In the genomic region with DNA sequence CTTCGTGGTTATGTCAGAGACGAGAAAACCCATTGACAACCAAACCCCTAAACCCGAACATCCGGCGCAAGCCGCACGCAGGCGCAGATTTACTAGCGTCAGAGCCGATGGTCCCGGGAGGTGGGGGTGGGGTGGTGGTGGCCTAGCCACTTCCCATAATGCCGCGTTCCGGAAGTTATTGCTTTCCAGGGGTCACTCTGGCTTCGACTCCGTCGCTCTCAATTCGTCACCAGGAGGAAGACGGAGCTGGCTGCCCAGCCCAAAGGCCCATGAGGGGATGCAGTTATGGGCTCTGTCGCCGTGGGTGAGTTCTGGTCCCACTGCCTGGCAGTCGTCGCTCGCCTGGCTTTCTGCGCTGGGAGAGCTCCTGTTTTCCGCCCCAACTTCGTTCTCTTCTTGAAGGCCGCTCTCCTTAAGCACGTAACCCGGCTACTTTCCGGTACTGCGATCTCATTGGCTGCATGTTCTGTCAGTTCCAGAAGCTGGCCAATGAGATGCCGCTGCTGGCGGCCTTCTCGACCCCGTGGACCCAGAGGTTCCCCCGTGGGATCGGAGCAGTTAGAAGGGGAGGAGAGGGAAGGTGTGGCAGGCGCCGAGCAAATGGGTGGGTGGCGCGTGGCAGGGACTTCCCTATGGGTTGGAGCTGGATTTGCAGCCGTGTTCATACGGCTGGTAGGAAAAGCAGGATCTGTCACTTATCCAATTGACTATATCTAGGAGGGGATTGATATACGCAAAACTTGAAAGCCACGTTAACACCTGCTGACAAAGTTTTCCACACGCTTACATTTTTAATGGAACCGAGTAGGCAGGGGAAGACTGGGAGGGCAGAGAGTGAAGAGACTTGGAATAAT, we compare ENCODE assay signal across 8 cellular contexts. TPM values are rescaled to one million over a fixed set of nuclear protein-coding genes. Genes with fewer than 3 reads are reported as not detected.
DNase-seq lines count a peak whose midpoint lies in the region; ATAC-seq and TF ChIP-seq lines count a peak whose summit lies in the region.

TSS of gene USP16 (plus strand) at position 195 of the 854 bp plus-strand sequence. CDS start 3,246 bp downstream, outside the sequence.

- peak; percentile 88 for DNase-seq in NCI-H2196 treated with DMSO at 0.1 percent for 48 hours (lab: John Stamatoyannopoulos, UW; ENCODE audit: unreplicated experiment)
- DNase-seq in breast epithelium (ENCODE audit: low spot score in 2 of 2): peak; percentile 91 to 95

- H3K36me3 ChIP-seq in ACC112 (ENCODE audit: insufficient read depth, low read length) (no peaks in the 10 kb centered on the region), breast epithelium (no peaks in the 10 kb centered on the region), skeletal muscle tissue (ENCODE audit: control insufficient read depth in 3 of 3, insufficient read depth in 3 of 3, low read length in 3 of 3) (peaks cover 2 to 7% (median 3%) of the 10 kb centered on the region in 3 donors)

- H3K4me3 ChIP-seq in ACC112 (ENCODE audit: low read depth, low read length) (peak within 1 kb of the TSS; percentile 82), breast epithelium (peak within 1 kb of the TSS; percentile 65 to 82 (median 74)), iPS-18c (ENCODE audit: insufficient read depth, low read depth, low read length) (peak within 1 kb of the TSS; percentile 80), skeletal muscle tissue (ENCODE audit: low read length in 3 of 3) (peak within 1 kb of the TSS; percentile 99 to 100 (median 100))

- H3K4me1 ChIP-seq in ACC112 (ENCODE audit: control insufficient read depth, insufficient read depth, low read length, unreplicated experiment) (peaks cover 13% of the 10 kb centered on the region), breast epithelium (peaks cover 0 to 9% of the 10 kb centered on the region in 2 donors), skeletal muscle tissue (ENCODE audit: control insufficient read depth in 3 of 3, insufficient read depth in 3 of 3, low read length in 3 of 3) (peaks cover 11 to 20% (median 14%) of the 10 kb centered on the region in 3 donors)

- H3K9ac ChIP-seq in skeletal muscle tissue (ENCODE audit: low read depth in 1 of 3, low read length in 3 of 3): peak within 1 kb of the TSS; percentile 98 to 100 (median 99)

- H2AFZ ChIP-seq in ACC112 (ENCODE audit: low read length, unreplicated experiment): peak within 1 kb of the TSS; percentile 83

- peak; percentile 33 for TF ChIP-seq POLR2A in breast epithelium (IDR thresholded peaks at IDR 0.05)

- H3K27me3 ChIP-seq in ACC112 (ENCODE audit: insufficient read depth, low read length) (no peaks in the 10 kb centered on the region), breast epithelium (no peaks in the 10 kb centered on the region), skeletal muscle tissue (ENCODE audit: control insufficient read depth in 3 of 3, insufficient read depth in 3 of 3, low read length in 3 of 3) (no peaks in the 10 kb centered on the region)

- peak; percentile 95 for ATAC-seq in GM18870 (IDR thresholded peaks at IDR 0.05; ENCODE audit: unreplicated experiment)
- peak; percentile 98 for ATAC-seq in HG03135 (IDR thresholded peaks at IDR 0.05; ENCODE audit: unreplicated experiment)

- TF ChIP-seq CTCF in VCaP (conservative IDR thresholded peaks at IDR 0.05) (peak; percentile 55), breast epithelium (IDR thresholded peaks at IDR 0.05) (peak in 1 of 3 donors; percentile 17)

- H3K9me3 ChIP-seq in breast epithelium (no peaks in the 10 kb centered on the region), iPS-18c (ENCODE audit: control insufficient read depth, insufficient read depth, low read length) (no peaks in the 10 kb centered on the region), skeletal muscle tissue (ENCODE audit: control insufficient read depth in 3 of 3, low read length in 3 of 3) (no peaks in the 10 kb centered on the region)

- H3K27ac ChIP-seq in ACC112 (ENCODE audit: low read depth, low read length): peak within 1 kb of the TSS; percentile 96
- H3K27ac ChIP-seq in VCaP: peak within 1 kb of the TSS; percentile 96
- peak within 1 kb of the TSS; percentile 96 to 98 for H3K27ac ChIP-seq in breast epithelium
- H3K27ac ChIP-seq in skeletal muscle tissue (ENCODE audit: low read depth, low read length): peak within 1 kb of the TSS; percentile 99

- peaks cover 34% of the 10 kb centered on the region for H3K79me2 ChIP-seq in ACC112 (ENCODE audit: control insufficient read depth, insufficient read depth, low read length, unreplicated experiment)

- intact Hi-C loops in breast epithelium (cut with DNase I; ENCODE audit: low total_unique reads): no loop called here

RNA-seq across cellular contexts. Expression of gene USP16, which starts in this region (rescaled TPM):
- total RNA-seq in breast epithelium (10 to 100 TPM; 35.4 to 53.0 (median 35.7) TPM), skeletal muscle tissue (17.2 TPM)

Comparison
In these comparisons a context has a peak if more than half of its experiments do, and no peak if none do; other contexts are left out.
1. Peak in every context shown above with its lines: DNase-seq, ATAC-seq, H3K4me3 ChIP-seq and H3K27ac ChIP-seq.